Comparison of ENCODE assay signal across 19 cellular contexts in genomic region chr3:55012091-55012490, GRCh38.
"Had no signal": no experiment of that assay in that cellular context is flagged by ENCODE, and none has a peak within 500 bp of the region (broad histone marks: within the 10 kb centered on the region; RNA-seq: fewer than 3 reads in every experiment).

No MANE protein-coding gene starts in this region.

- H3K9me3 Mint-ChIP-seq: activated T-helper 2 cell treated with anti-CD3 and anti-CD28 coated beads, Interferon-gamma antibody, Interleukin-2, Interleukin-4, amounts not matched to agents 10 μg/mL and 5 μg/mL and 100 μg/mL, durations not matched to agents 14 hours and 24 hours and 36 hours; nephron progenitor cell had no signal

- H3K27me3 Mint-ChIP-seq: activated CD4-positive, alpha-beta T cell treated with anti-CD3 and anti-CD28 coated beads for 36 hours; activated CD8-positive, alpha-beta memory T cell treated with anti-CD3 and anti-CD28 coated beads, Interleukin-2, amount 10 ng/mL, durations not matched to agents 7 days and 5 days; activated naive CD4-positive, alpha-beta T cell treated with anti-CD3 and anti-CD28 coated beads, Interleukin-2, amount 50 U/mL, for 24 hours; activated naive CD8-positive, alpha-beta T cell treated with anti-CD3 and anti-CD28 coated beads, Interleukin-2, amount 50 U/mL, for 24 hours had no signal

- H3K4me3 Mint-ChIP-seq: activated CD4-positive, alpha-beta T cell treated with anti-CD3 and anti-CD28 coated beads for 36 hours; activated CD8-positive, alpha-beta memory T cell treated with anti-CD3 and anti-CD28 coated beads, Interleukin-2, amount 10 ng/mL, durations not matched to agents 7 days and 5 days; activated CD8-positive, alpha-beta T cell treated with anti-CD3 and anti-CD28 coated beads, Interleukin-2, amount 10 ng/mL, durations not matched to agents 7 days and 5 days; activated naive CD4-positive, alpha-beta T cell treated with anti-CD3 and anti-CD28 coated beads, Interleukin-2, amount 50 U/mL, for 24 hours; activated naive CD8-positive, alpha-beta T cell treated with anti-CD3 and anti-CD28 coated beads, Interleukin-2, amount 50 U/mL, for 24 hours; nephron progenitor cell had no signal

- H3K4me1 Mint-ChIP-seq: activated CD4-positive, alpha-beta T cell treated with anti-CD3 and anti-CD28 coated beads for 36 hours; activated CD8-positive, alpha-beta memory T cell treated with anti-CD3 and anti-CD28 coated beads, Interleukin-2, amount 10 ng/mL, durations not matched to agents 7 days and 5 days; activated naive CD4-positive, alpha-beta T cell treated with anti-CD3 and anti-CD28 coated beads, Interleukin-2, amount 50 U/mL, for 24 hours; activated naive CD8-positive, alpha-beta T cell treated with anti-CD3 and anti-CD28 coated beads, Interleukin-2, amount 50 U/mL, for 24 hours had no signal

- ATAC-seq: activated CD4-positive, alpha-beta T cell treated with anti-CD3 and anti-CD28 coated beads for 36 hours; activated CD8-positive, alpha-beta memory T cell treated with anti-CD3 and anti-CD28 coated beads, Interleukin-2, amount 10 ng/mL, durations not matched to agents 7 days and 5 days; activated CD8-positive, alpha-beta T cell treated with anti-CD3 and anti-CD28 coated beads, Interleukin-2, amount 10 ng/mL, durations not matched to agents 7 days and 5 days; activated naive CD8-positive, alpha-beta T cell treated with anti-CD3 and anti-CD28 coated beads, Interleukin-2, amount 50 U/mL, for 24 hours; gastroesophageal sphincter; left cardiac atrium; left ventricle myocardium superior had no signal

- DNase-seq: activated CD4-positive, alpha-beta T cell treated with anti-CD3 and anti-CD28 coated beads for 36 hours; activated CD4-positive, CD25-positive, alpha-beta regulatory T cell; activated CD8-positive, alpha-beta memory T cell treated with anti-CD3 and anti-CD28 coated beads, Interleukin-2, amount 10 ng/mL, durations not matched to agents 7 days and 5 days; activated CD8-positive, alpha-beta T cell treated with anti-CD3 and anti-CD28 coated beads, Interleukin-2, amount 10 ng/mL, durations not matched to agents 7 days and 5 days; activated naive CD8-positive, alpha-beta T cell treated with anti-CD3 and anti-CD28 coated beads, Interleukin-2, amount 50 U/mL, for 24 hours; activated T-cell treated with anti-CD3 and anti-CD28 coated beads, Interleukin-2, amount 50 U/mL, for 48 hours; amygdala; caudate nucleus; hippocampal formation; left cardiac atrium; left ventricle myocardium superior; nephron progenitor cell; stimulated activated naive CD4-positive, alpha-beta T cell treated with Interleukin-2 at 50 U/mL for 16 hours had no signal

- H3K27ac ChIP-seq: gastroesophageal sphincter, neutrophil, prostate gland, tibial nerve had no signal

- H3K4me1 ChIP-seq: gastroesophageal sphincter, prostate gland, tibial nerve had no signal

- H3K27ac Mint-ChIP-seq: activated CD4-positive, alpha-beta T cell treated with anti-CD3 and anti-CD28 coated beads for 36 hours; activated CD8-positive, alpha-beta memory T cell treated with anti-CD3 and anti-CD28 coated beads, Interleukin-2, amount 10 ng/mL, durations not matched to agents 7 days and 5 days; activated CD8-positive, alpha-beta T cell treated with anti-CD3 and anti-CD28 coated beads, Interleukin-2, amount 10 ng/mL, durations not matched to agents 7 days and 5 days; activated naive CD4-positive, alpha-beta T cell treated with anti-CD3 and anti-CD28 coated beads, Interleukin-2, amount 50 U/mL, for 24 hours; activated naive CD8-positive, alpha-beta T cell treated with anti-CD3 and anti-CD28 coated beads, Interleukin-2, amount 50 U/mL, for 24 hours; activated T-helper 2 cell treated with anti-CD3 and anti-CD28 coated beads, Interferon-gamma antibody, Interleukin-2, Interleukin-4, amounts not matched to agents 10 μg/mL and 5 μg/mL and 100 μg/mL, durations not matched to agents 14 hours and 24 hours and 36 hours; nephron progenitor cell had no signal

- H3K4me3 ChIP-seq: gastroesophageal sphincter, prostate gland, tibial nerve had no signal

- H3K9me3 ChIP-seq: gastroesophageal sphincter, neutrophil, prostate gland, tibial nerve had no signal

- H3K36me3 ChIP-seq: gastroesophageal sphincter, neutrophil, prostate gland, tibial nerve had no signal

- H3K36me3 Mint-ChIP-seq: activated CD8-positive, alpha-beta memory T cell treated with anti-CD3 and anti-CD28 coated beads, Interleukin-2, amount 10 ng/mL, durations not matched to agents 7 days and 5 days; activated naive CD4-positive, alpha-beta T cell treated with anti-CD3 and anti-CD28 coated beads, Interleukin-2, amount 50 U/mL, for 24 hours had no signal

- H3K27me3 ChIP-seq: gastroesophageal sphincter, neutrophil, tibial nerve had no signal
